ENCODE assay signal across 19 cellular contexts in the genomic region with DNA sequence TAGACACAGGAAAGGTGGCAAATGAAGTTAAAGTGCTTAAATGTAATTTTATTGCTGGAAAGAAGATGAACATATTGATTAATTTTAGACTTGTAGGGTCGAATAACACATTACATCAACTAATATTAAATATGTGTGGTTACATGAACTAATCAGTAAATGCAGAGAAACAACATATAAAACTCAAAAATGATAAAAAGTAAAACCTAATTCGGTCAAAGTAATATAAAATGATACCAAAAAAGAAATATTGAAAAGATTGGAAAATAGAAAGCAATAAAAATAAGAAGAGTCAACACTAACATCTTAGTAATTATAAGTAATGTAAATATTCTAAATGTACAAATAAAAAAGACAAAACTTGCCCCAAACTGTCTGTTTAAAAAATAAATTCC. TPM values are rescaled to one million over a fixed set of nuclear protein-coding genes. Genes with fewer than 3 reads are reported as not detected.
DNase-seq lines count a peak whose midpoint lies in the region; ATAC-seq, FAIRE-seq and TF ChIP-seq lines count a peak whose summit lies in the region.
"Had no signal": no experiment of that assay in that cellular context is flagged by ENCODE, and none has a peak within 500 bp of the region (broad histone marks: within the 10 kb centered on the region; RNA-seq: fewer than 3 reads in every experiment).

No MANE protein-coding gene starts in this region.

- peak overlapping the region; percentile 61 for H2AFZ ChIP-seq in keratinocyte (ENCODE audit: control insufficient read depth, low read length)

- POLR2A ChIA-PET in activated CD4-positive, alpha-beta T cell treated with anti-CD3 and anti-CD28 coated beads, Interleukin-2, amount 10 ng/mL, durations not matched to agents 7 days and 5 days (lab: Charles Lee) = no interaction called here
- POLR2A ChIA-PET in activated CD8-positive, alpha-beta T cell treated with anti-CD3 and anti-CD28 coated beads for 36 hours (lab: Charles Lee) = interaction anchor here (0.6 kb wide), 1 partner anchor 15 kb away, joined by 3 read pairs; no protein-coding TSS in a partner anchor

- H3K9ac ChIP-seq in keratinocyte (ENCODE audit: control insufficient read depth, extremely low read depth, insufficient read depth, low read length) = no peak overlapping the region

- peaks cover 13% of the 10 kb centered on the region for H3K36me3 Mint-ChIP-seq in activated CD4-positive, alpha-beta T cell treated with anti-CD3 and anti-CD28 coated beads, Interleukin-2, amount 10 ng/mL, durations not matched to agents 7 days and 5 days (ENCODE audit: low read depth)
- no peaks in the 10 kb centered on the region for H3K36me3 Mint-ChIP-seq in HFFc6 (ENCODE audit: low read depth)
- peaks cover under 1% of the 10 kb centered on the region for H3K36me3 Mint-ChIP-seq in activated CD8-positive, alpha-beta T cell treated with anti-CD3 and anti-CD28 coated beads for 36 hours (ENCODE audit: low read depth)

- no peak for FAIRE-seq in keratinocyte (lab: Jason Lieb, UNC)

- dilution Hi-C loops in keratinocyte (cut with MboI; ENCODE audit: extremely low pct_ligation_motif_present, low sequenced_read_pairs) = no loop called here

- peak overlapping the region; percentile 45 for H3K4me3 Mint-ChIP-seq in activated CD4-positive, alpha-beta T cell treated with anti-CD3 and anti-CD28 coated beads, Interleukin-2, amount 10 ng/mL, durations not matched to agents 7 days and 5 days
- H3K4me3 Mint-ChIP-seq in HFFc6 = peak overlapping the region; percentile 82
- H3K4me3 Mint-ChIP-seq in activated CD8-positive, alpha-beta T cell treated with anti-CD3 and anti-CD28 coated beads for 36 hours = peak overlapping the region; percentile 58

- H3K79me2 ChIP-seq in keratinocyte (ENCODE audit: control insufficient read depth, insufficient read depth, low read length) = no peaks in the 10 kb centered on the region

- peaks cover 29% of the 10 kb centered on the region for H3K9me3 Mint-ChIP-seq in activated CD4-positive, alpha-beta T cell treated with anti-CD3 and anti-CD28 coated beads, Interleukin-2, amount 10 ng/mL, durations not matched to agents 7 days and 5 days
- H3K9me3 Mint-ChIP-seq in HFFc6 = no peaks in the 10 kb centered on the region
- H3K9me3 Mint-ChIP-seq in activated CD8-positive, alpha-beta T cell treated with anti-CD3 and anti-CD28 coated beads for 36 hours = peaks cover 13% of the 10 kb centered on the region

- peak overlapping the region in 1 of 3 experiments; percentile 23 for H3K4me3 ChIP-seq in keratinocyte (ENCODE audit: control insufficient read depth in 2 of 3, extremely low read depth in 1 of 3, insufficient read depth in 2 of 3, low read depth in 1 of 3, low read length in 3 of 3)
- H3K4me3 ChIP-seq: body of pancreas, gastroesophageal sphincter, left lung, right lobe of liver, vagina had no signal

- H3K9me1 ChIP-seq in keratinocyte (ENCODE audit: control insufficient read depth, extremely low read depth, insufficient read depth, low read length) = no peaks in the 10 kb centered on the region

- no peaks in the 10 kb centered on the region for H3K9me3 ChIP-seq in keratinocyte (ENCODE audit: control insufficient read depth, low read depth, low read length)
- H3K9me3 ChIP-seq: body of pancreas, right lobe of liver, vagina had no signal

- H3K36me3 ChIP-seq in keratinocyte (ENCODE audit: control insufficient read depth in 2 of 2, extremely low read depth in 1 of 2, insufficient read depth in 2 of 2, low read length in 2 of 2) = no peaks in the 10 kb centered on the region
- H3K36me3 ChIP-seq: gastroesophageal sphincter, left lung, right lobe of liver, vagina had no signal

- no peak for ATAC-seq in activated CD8-positive, alpha-beta T cell treated with anti-CD3 and anti-CD28 coated beads for 36 hours
- ATAC-seq in HG02973 (IDR thresholded peaks at IDR 0.05; ENCODE audit: unreplicated experiment) = no peak
- ATAC-seq: body of pancreas, gastroesophageal sphincter, left lung, right lobe of liver had no signal

- no peak for DNase-seq in activated CD4-positive, alpha-beta T cell treated with anti-CD3 and anti-CD28 coated beads, Interleukin-2, amount 10 ng/mL, durations not matched to agents 7 days and 5 days
- DNase-seq in activated CD4-positive, alpha-beta T cell treated with anti-CD3 and anti-CD28 coated beads, Interleukin-2, amount 50 U/mL, for 1 hour = no peak
- DNase-seq in HFFc6 = no peak
- DNase-seq in activated CD8-positive, alpha-beta T cell treated with anti-CD3 and anti-CD28 coated beads for 36 hours = no peak
- DNase-seq in keratinocyte (ENCODE audit: low read depth, low spot score) = no peak
- DNase-seq in NCI-H2107 treated with DMSO at 0.1 percent for 48 hours (lab: John Stamatoyannopoulos, UW; ENCODE audit: unreplicated experiment) = no peak
- no peak for DNase-seq in activated CD8-positive, alpha-beta memory T cell treated with anti-CD3 and anti-CD28 coated beads, Interleukin-2, amount 50 U/mL, for 4 hours
- DNase-seq: activated gamma-delta T cell, body of pancreas, left lung, occipital lobe, right lobe of liver, T1000 had no signal

- CTCF ChIA-PET in activated CD4-positive, alpha-beta T cell treated with anti-CD3 and anti-CD28 coated beads, Interleukin-2, amount 10 ng/mL, durations not matched to agents 7 days and 5 days (lab: Charles Lee) = interaction anchor here (1.0 kb wide), 1 partner anchor 14 kb away, joined by 3 read pairs; no protein-coding TSS in a partner anchor
- CTCF ChIA-PET in activated CD8-positive, alpha-beta T cell treated with anti-CD3 and anti-CD28 coated beads for 36 hours (lab: Charles Lee) = interaction anchor here (1.3 kb wide), 1 partner anchor 48 kb away, joined by 3 read pairs; a partner anchor contains a TSS

- TF ChIP-seq CTCF in HFFc6 (IDR thresholded peaks at IDR 0.05) (no peak), keratinocyte (optimal IDR thresholded peaks at IDR 0.05 in 1 of 3, IDR thresholded peaks at IDR 0.05 in 1 of 3, conservative IDR thresholded peaks at IDR 0.05 in 1 of 3; ENCODE audit: extremely low read depth in 1 of 3, insufficient read depth in 2 of 3, low read length in 3 of 3) (no peak)
- no peak for TF ChIP-seq CTCF in activated CD8-positive, alpha-beta T cell treated with anti-CD3 and anti-CD28 coated beads for 36 hours (IDR thresholded peaks at IDR 0.05)

- peak overlapping the region; percentile 31 for H3K4me2 ChIP-seq in keratinocyte (ENCODE audit: control insufficient read depth, extremely low read depth, insufficient read depth, low read depth, low read length)

- H3K27me3 Mint-ChIP-seq in activated CD4-positive, alpha-beta T cell treated with anti-CD3 and anti-CD28 coated beads, Interleukin-2, amount 10 ng/mL, durations not matched to agents 7 days and 5 days = peaks cover 7% of the 10 kb centered on the region
- peaks cover 3% of the 10 kb centered on the region; the same call in 1 of the 2 replicates for H3K27me3 Mint-ChIP-seq in HFFc6 (ENCODE audit: insufficient read depth)
- peaks cover 2% of the 10 kb centered on the region for H3K27me3 Mint-ChIP-seq in activated CD8-positive, alpha-beta T cell treated with anti-CD3 and anti-CD28 coated beads for 36 hours

- no peaks in the 10 kb centered on the region for H3K27me3 ChIP-seq in keratinocyte (ENCODE audit: control insufficient read depth, extremely low read depth, insufficient read depth, low read length)
- H3K27me3 ChIP-seq: body of pancreas, gastroesophageal sphincter, left lung, right lobe of liver, vagina had no signal

- H3K27ac Mint-ChIP-seq in activated CD4-positive, alpha-beta T cell treated with anti-CD3 and anti-CD28 coated beads, Interleukin-2, amount 10 ng/mL, durations not matched to agents 7 days and 5 days = peak overlapping the region; percentile 47
- H3K27ac Mint-ChIP-seq in HFFc6 = peak overlapping the region; percentile 34; the same call in 1 of the 2 replicates
- H3K27ac Mint-ChIP-seq in activated CD8-positive, alpha-beta T cell treated with anti-CD3 and anti-CD28 coated beads for 36 hours = no peak overlapping the region

- peak overlapping the region; percentile 0 for H3K27ac ChIP-seq in keratinocyte (ENCODE audit: control insufficient read depth, insufficient read depth, low read length)
- H3K27ac ChIP-seq: body of pancreas, gastroesophageal sphincter, left lung, right lobe of liver, vagina had no signal

- no peaks in the 10 kb centered on the region for H4K20me1 ChIP-seq in keratinocyte (ENCODE audit: control insufficient read depth, extremely low read depth, insufficient read depth, low read length)

- H3K4me1 ChIP-seq in keratinocyte (ENCODE audit: control insufficient read depth, extremely low read depth, insufficient read depth, low read length) = peaks cover 3% of the 10 kb centered on the region
- H3K4me1 ChIP-seq: body of pancreas, gastroesophageal sphincter, left lung, right lobe of liver, vagina had no signal

- intact Hi-C loops in activated CD8-positive, alpha-beta T cell treated with anti-CD3 and anti-CD28 coated beads for 36 hours (cut with micrococcal nuclease) = no loop called here

- peaks cover 20% of the 10 kb centered on the region for H3K4me1 Mint-ChIP-seq in activated CD4-positive, alpha-beta T cell treated with anti-CD3 and anti-CD28 coated beads, Interleukin-2, amount 10 ng/mL, durations not matched to agents 7 days and 5 days
- peaks cover 19% of the 10 kb centered on the region for H3K4me1 Mint-ChIP-seq in HFFc6 (ENCODE audit: low read depth)
- peaks cover 16% of the 10 kb centered on the region for H3K4me1 Mint-ChIP-seq in activated CD8-positive, alpha-beta T cell treated with anti-CD3 and anti-CD28 coated beads for 36 hours (ENCODE audit: low read depth)

RNA-seq across cellular contexts. Expression of a gene that starts 43.3 kb away (rescaled TPM):
- 100 to 1,000 TPM; 530 to 557 TPM for total RNA-seq in activated CD4-positive, alpha-beta T cell treated with anti-CD3 and anti-CD28 coated beads, Interleukin-2, amount 10 ng/mL, durations not matched to agents 7 days and 5 days
- not detected for total RNA-seq in HFFc6 (2021; fragmentation: NEBNext Ultra II Directional; extraction: Animal tissue kit (Norgen Biotek cat#: 25700))
- total RNA-seq in activated CD8-positive, alpha-beta T cell treated with anti-CD3 and anti-CD28 coated beads for 36 hours = 100 to 1,000 TPM; 251 to 257 TPM
- polyA plus RNA-seq in keratinocyte = 0.09 to 0.58 TPM (median 0.19 TPM) in 3 replicates
- not detected for polyA plus RNA-seq in keratinocyte (2011; ENCODE audit: low read depth)
- polyA plus RNA-seq in keratinocyte (2011; cell fraction: cytosol; rRNA removed) = not detected in 2 replicates
- polyA plus RNA-seq in keratinocyte (2011; cell fraction: nucleus; rRNA removed) = 0.22 TPM in 1 of 2 replicates, not detected in the other
- not detected in 2 replicates for polyA plus RNA-seq in keratinocyte (2012; ENCODE audit: low replicate concordance)
- 0.66 TPM in 1 of 3 replicates, not detected in the others for polyA minus RNA-seq in keratinocyte
- not detected for polyA minus RNA-seq in keratinocyte (2011; cell fraction: cytosol; rRNA and poly(A)+ RNA removed)
- polyA minus RNA-seq in keratinocyte (2011; cell fraction: nucleus; rRNA and poly(A)+ RNA removed) = 0.78 TPM in 1 of 2 replicates, not detected in the other
- total RNA-seq: dermis blood vessel endothelial cell, epithelial cell of proximal tubule had no signal
- polyA plus RNA-seq: AG04450 had no signal

RNA-seq across cellular contexts. Expression of a gene that starts 47.5 kb away (rescaled TPM):
- 10 to 100 TPM; 18.3 to 21.0 TPM for total RNA-seq in activated CD4-positive, alpha-beta T cell treated with anti-CD3 and anti-CD28 coated beads, Interleukin-2, amount 10 ng/mL, durations not matched to agents 7 days and 5 days
- total RNA-seq in HFFc6 (2021; fragmentation: NEBNext Ultra II Directional; extraction: Animal tissue kit (Norgen Biotek cat#: 25700)) = 10 to 100 TPM; 14.7 to 17.9 (median 17.2) TPM
- 10 to 100 TPM; 16.0 to 16.1 TPM for total RNA-seq in activated CD8-positive, alpha-beta T cell treated with anti-CD3 and anti-CD28 coated beads for 36 hours
- 9.0 to 12.0 TPM (median 9.1 TPM) in 3 replicates for polyA plus RNA-seq in keratinocyte
- 25.9 TPM for polyA plus RNA-seq in keratinocyte (2011; ENCODE audit: low read depth)
- 6.3 and 10.8 TPM in 2 replicates for polyA plus RNA-seq in keratinocyte (2011; cell fraction: cytosol; rRNA removed)
- polyA plus RNA-seq in keratinocyte (2011; cell fraction: nucleus; rRNA removed) = 9.9 and 13.4 TPM in 2 replicates
- polyA plus RNA-seq in keratinocyte (2012; ENCODE audit: low replicate concordance) = 8.6 and 18.9 TPM in 2 replicates
- polyA minus RNA-seq in keratinocyte = 2.8 to 8.2 TPM (median 5.7 TPM) in 3 replicates
- 9.2 TPM for polyA minus RNA-seq in keratinocyte (2011; cell fraction: cytosol; rRNA and poly(A)+ RNA removed)
- polyA minus RNA-seq in keratinocyte (2011; cell fraction: nucleus; rRNA and poly(A)+ RNA removed) = 8.4 and 15.8 TPM in 2 replicates

Comparison
In these comparisons a context has a peak if more than half of its experiments do, and no peak if none do; other contexts are left out.
1. RNA of a gene that starts 43.3 kb away (total RNA-seq): 530 to 557 TPM in activated CD4-positive, alpha-beta T cell treated with anti-CD3 and anti-CD28 coated beads, Interleukin-2, amount 10 ng/mL, durations not matched to agents 7 days and 5 days and 251 to 257 TPM in activated CD8-positive, alpha-beta T cell treated with anti-CD3 and anti-CD28 coated beads for 36 hours; not detected in HFFc6; every median in the first group is over 100 times any median in the second.
2. Peak in every context shown above with its lines, with median percentiles within 50 percentile points of each other: H3K4me3 Mint-ChIP-seq.